In the genomic region with DNA sequence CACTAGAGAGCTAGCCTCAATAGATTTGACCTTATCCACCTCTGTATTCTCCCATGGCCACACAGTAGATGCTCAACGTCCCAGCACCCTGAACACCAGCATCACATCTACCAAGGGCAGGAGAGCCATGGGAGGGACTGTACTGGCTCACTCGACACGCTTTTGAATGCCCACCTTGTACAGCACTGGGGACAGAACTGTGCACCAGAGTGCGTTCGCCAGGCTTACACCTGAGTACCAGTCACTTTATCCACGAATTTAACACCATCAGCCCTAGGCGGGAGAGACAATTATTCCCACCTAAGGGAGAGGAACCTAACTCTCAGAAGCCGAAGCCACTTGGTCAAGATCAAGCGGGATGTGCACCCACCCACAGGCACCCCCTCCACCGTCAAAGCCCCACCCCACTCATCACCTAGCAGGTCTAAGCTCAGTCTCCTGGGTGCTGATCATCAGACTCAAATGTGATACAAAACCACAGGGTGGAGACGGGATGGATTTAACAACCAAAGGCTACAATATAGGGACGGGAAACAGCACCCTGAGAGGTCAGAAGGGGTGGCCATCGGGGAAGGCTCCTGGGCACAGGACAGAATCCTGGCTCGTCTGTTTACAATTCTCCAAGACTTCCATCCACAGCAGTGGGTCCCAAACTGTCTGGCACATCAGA, we compare ENCODE assay signal across 20 cellular contexts.
"Had no signal": no experiment of that assay in that cellular context is flagged by ENCODE, and none has a peak within 500 bp of the region (broad histone marks: within the 10 kb centered on the region; RNA-seq: fewer than 3 reads in every experiment).

No MANE protein-coding gene starts in this region.

- H3K36me3 ChIP-seq: left lung, neural progenitor cell, tibial artery had no signal

- H3K4me2 ChIP-seq: neural progenitor cell had no signal

- H3K4me1 ChIP-seq: foreskin keratinocyte, left lung, neural progenitor cell, psoas muscle, tibial artery had no signal

- ATAC-seq: activated CD8-positive, alpha-beta T cell treated with anti-CD3 and anti-CD28 coated beads, Interleukin-2, amount 10 ng/mL, durations not matched to agents 7 days and 5 days; foreskin keratinocyte; left lung; naive thymus-derived CD8-positive, alpha-beta T cell; psoas muscle; right cardiac atrium; stimulated activated naive CD8-positive, alpha-beta T cell treated with anti-CD3 and anti-CD28 coated beads, Interleukin-15, Interleukin-2, amounts not matched to agents 100 U/mL and 50 U/mL, for 24 hours; WTC11 had no signal

- H3K27ac ChIP-seq: foreskin keratinocyte, left lung, neural progenitor cell, psoas muscle, tibial artery had no signal

- H3K4me3 ChIP-seq: left lung, neural progenitor cell, psoas muscle, tibial artery had no signal

- H3K4me1 Mint-ChIP-seq: activated naive CD4-positive, alpha-beta T cell treated with anti-CD3 and anti-CD28 coated beads, Interleukin-2, amount 10 ng/mL, durations not matched to agents 7 days and 5 days; immature natural killer cell; naive thymus-derived CD8-positive, alpha-beta T cell; WTC11 had no signal

- H3K36me3 Mint-ChIP-seq: activated naive CD4-positive, alpha-beta T cell treated with anti-CD3 and anti-CD28 coated beads, Interleukin-2, amount 10 ng/mL, durations not matched to agents 7 days and 5 days; immature natural killer cell; mesothelial cell of epicardium; naive thymus-derived CD8-positive, alpha-beta T cell; neural progenitor cell; WTC11 had no signal

- DNase-seq: activated CD4-positive, alpha-beta T cell treated with anti-CD3 and anti-CD28 coated beads for 4 hours; activated CD8-positive, alpha-beta T cell treated with anti-CD3 and anti-CD28 coated beads, Interleukin-2, amount 10 ng/mL, durations not matched to agents 7 days and 5 days; activated naive CD4-positive, alpha-beta T cell treated with anti-CD3 and anti-CD28 coated beads, Interleukin-2, amount 10 ng/mL, durations not matched to agents 7 days and 5 days; amygdala; effector CD4-positive, alpha-beta T cell; erythroblast; foreskin keratinocyte; immature natural killer cell; left lung; naive thymus-derived CD8-positive, alpha-beta T cell; psoas muscle; right cardiac atrium; stimulated activated CD4-positive, alpha-beta T cell treated with anti-CD3 and anti-CD28 coated beads, Interleukin-12 subunit alpha, Interleukin-12 subunit beta, amount 100 ng/mL, for 4 hours; stimulated activated CD4-positive, alpha-beta T cell treated with anti-CD3 and anti-CD28 coated beads, Interleukin-4, amount 100 ng/mL, for 4 hours; stimulated activated naive CD8-positive, alpha-beta T cell treated with anti-CD3 and anti-CD28 coated beads, Interleukin-15, Interleukin-2, amounts not matched to agents 100 U/mL and 50 U/mL, for 24 hours; T-helper 1 cell had no signal

- H3K9me3 Mint-ChIP-seq: activated naive CD4-positive, alpha-beta T cell treated with anti-CD3 and anti-CD28 coated beads, Interleukin-2, amount 10 ng/mL, durations not matched to agents 7 days and 5 days; immature natural killer cell; naive thymus-derived CD8-positive, alpha-beta T cell; neural progenitor cell; WTC11 had no signal

- H2AFZ ChIP-seq: neural progenitor cell had no signal

- H3K27ac Mint-ChIP-seq: activated CD8-positive, alpha-beta T cell treated with anti-CD3 and anti-CD28 coated beads, Interleukin-2, amount 10 ng/mL, durations not matched to agents 7 days and 5 days; activated naive CD4-positive, alpha-beta T cell treated with anti-CD3 and anti-CD28 coated beads, Interleukin-2, amount 10 ng/mL, durations not matched to agents 7 days and 5 days; mesothelial cell of epicardium; naive thymus-derived CD8-positive, alpha-beta T cell; WTC11 had no signal

- H3K27me3 ChIP-seq: left lung, neural progenitor cell had no signal

- H3K4me3 Mint-ChIP-seq: activated CD8-positive, alpha-beta T cell treated with anti-CD3 and anti-CD28 coated beads, Interleukin-2, amount 10 ng/mL, durations not matched to agents 7 days and 5 days; activated naive CD4-positive, alpha-beta T cell treated with anti-CD3 and anti-CD28 coated beads, Interleukin-2, amount 10 ng/mL, durations not matched to agents 7 days and 5 days; immature natural killer cell; mesothelial cell of epicardium; naive thymus-derived CD8-positive, alpha-beta T cell; neural progenitor cell; WTC11 had no signal

- H3K9me3 ChIP-seq: left lung, psoas muscle, tibial artery had no signal
